Comparison of ENCODE assay signal across 1 cellular context in genomic region chr15:62591842-62592838, GRCh38.
TF ChIP-seq lines count a peak whose summit lies in the region.

No MANE protein-coding gene starts in this region.

TF ChIP-seq in liver, 16 proteins besides CTCF, POLR2A, EP300 and RAD21 (continued from another document):
- TF ChIP-seq, protein P1, sequence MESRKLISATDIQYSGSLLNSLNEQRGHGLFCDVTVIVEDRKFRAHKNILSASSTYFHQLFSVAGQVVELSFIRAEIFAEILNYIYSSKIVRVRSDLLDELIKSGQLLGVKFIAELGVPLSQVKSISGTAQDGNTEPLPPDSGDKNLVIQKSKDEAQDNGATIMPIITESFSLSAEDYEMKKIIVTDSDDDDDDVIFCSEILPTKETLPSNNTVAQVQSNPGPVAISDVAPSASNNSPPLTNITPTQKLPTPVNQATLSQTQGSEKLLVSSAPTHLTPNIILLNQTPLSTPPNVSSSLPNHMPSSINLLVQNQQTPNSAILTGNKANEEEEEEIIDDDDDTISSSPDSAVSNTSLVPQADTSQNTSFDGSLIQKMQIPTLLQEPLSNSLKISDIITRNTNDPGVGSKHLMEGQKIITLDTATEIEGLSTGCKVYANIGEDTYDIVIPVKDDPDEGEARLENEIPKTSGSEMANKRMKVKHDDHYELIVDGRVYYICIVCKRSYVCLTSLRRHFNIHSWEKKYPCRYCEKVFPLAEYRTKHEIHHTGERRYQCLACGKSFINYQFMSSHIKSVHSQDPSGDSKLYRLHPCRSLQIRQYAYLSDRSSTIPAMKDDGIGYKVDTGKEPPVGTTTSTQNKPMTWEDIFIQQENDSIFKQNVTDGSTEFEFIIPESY (IDR thresholded peaks at IDR 0.05), result no peak
- TF ChIP-seq JUND (IDR thresholded peaks at IDR 0.05) (peak in 1 of 2 donors; percentile 16), FOXA2 (IDR thresholded peaks at IDR 0.05) (no peak), HNF4A (conservative IDR thresholded peaks at IDR 0.05) (peak; percentile 92 to 93)
- TF ChIP-seq, protein P2, sequence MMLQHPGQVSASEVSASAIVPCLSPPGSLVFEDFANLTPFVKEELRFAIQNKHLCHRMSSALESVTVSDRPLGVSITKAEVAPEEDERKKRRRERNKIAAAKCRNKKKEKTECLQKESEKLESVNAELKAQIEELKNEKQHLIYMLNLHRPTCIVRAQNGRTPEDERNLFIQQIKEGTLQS (IDR thresholded peaks at IDR 0.05), result no peak
